In genomic region chr11:67062526-67063373, GRCh38 we compare ENCODE assay signal across 20 cellular contexts. TPM values are rescaled to one million over a fixed set of nuclear protein-coding genes. Genes with fewer than 3 reads are reported as not detected.
DNase-seq lines count a peak whose midpoint lies in the region; ATAC-seq, FAIRE-seq and TF ChIP-seq lines count a peak whose summit lies in the region.
"Had no signal": no experiment of that assay in that cellular context is flagged by ENCODE, and none has a peak within 500 bp of the region (broad histone marks: within the 10 kb centered on the region; RNA-seq: fewer than 3 reads in every experiment).

No MANE protein-coding gene starts in this region.

- H3K27ac ChIP-seq in HEK293 (ENCODE audit: extremely low read depth, low read depth, low read length) (no peak overlapping the region), RWPE2 (ENCODE audit: poor library complexity, severe bottlenecking) (peak overlapping the region; percentile 95), kidney (ENCODE audit: low read depth in 2 of 2, low read length in 2 of 2) (peak overlapping the region; percentile 71 to 77), upper lobe of right lung (no peak overlapping the region)
- H3K27ac ChIP-seq: adrenal gland, BLaER1, heart left ventricle, neutrophil, SJCRH30 had no signal

- ATAC-seq in RWPE2 (ENCODE audit: low read depth) (peak; percentile 89), upper lobe of right lung (peak; percentile 12), HG03565 (IDR thresholded peaks at IDR 0.05; ENCODE audit: unreplicated experiment) (no peak), HG03196 (IDR thresholded peaks at IDR 0.05; ENCODE audit: unreplicated experiment) (no peak)
- ATAC-seq in activated CD4-positive, CD25-positive, alpha-beta regulatory T cell treated with anti-CD3 and anti-CD28 coated beads, Interleukin-2, amount 50 U/mL, for 24 hours, result no peak
- ATAC-seq: heart left ventricle had no signal

- CTCF ChIA-PET in HEK293 (lab: Yijun Ruan, JAX), result interaction anchor here (0.6 to 1.9 kb wide), 5 partner anchors 9 to 200 kb away, joined by 3 to 5 read pairs (median 4); no protein-coding TSS in a partner anchor

- H3K27me3 ChIP-seq in RWPE2 (ENCODE audit: insufficient read depth, poor library complexity, severe bottlenecking), result no peaks in the 10 kb centered on the region
- H3K27me3 ChIP-seq in upper lobe of right lung, result no peaks in the 10 kb centered on the region
- H3K27me3 ChIP-seq: adrenal gland, BLaER1, SJCRH30 had no signal

- DNase-seq in RWPE2 (ENCODE audit: low spot score), result peak; percentile 95
- peak; percentile 89 for DNase-seq in kidney
- DNase-seq in upper lobe of right lung, result no peak
- DNase-seq: activated CD4-positive, alpha-beta T cell treated with anti-CD3 and anti-CD28 coated beads for 1 hour; adrenal gland; DMS79; heart left ventricle; midbrain; NCI-H510A; SJCRH30; stimulated activated CD4-positive, alpha-beta T cell treated with anti-CD3 and anti-CD28 coated beads, Interleukin-4, amount 100 ng/mL, for 1 hour; T-helper 9 cell had no signal

- no peak for FAIRE-seq in kidney (lab: Jason Lieb, UNC)
- FAIRE-seq: H1 had no signal

- no peak for TF ChIP-seq CTCF in HEK293 (tag by site-specific recombination; IDR thresholded peaks at IDR 0.05)
- TF ChIP-seq CTCF in RWPE2 (IDR thresholded peaks at IDR 0.05; ENCODE audit: poor library complexity, severe bottlenecking), result no peak
- no peak for TF ChIP-seq CTCF in kidney (IDR thresholded peaks at IDR 0.05; ENCODE audit: borderline replicate concordance, extremely low read depth, insufficient read depth)
- no peak for TF ChIP-seq CTCF in upper lobe of right lung (IDR thresholded peaks at IDR 0.05)

- H3K36me3 ChIP-seq in HEK293 (ENCODE audit: control insufficient read depth in 2 of 2, insufficient read depth in 1 of 2, low read length in 2 of 2), result no peaks in the 10 kb centered on the region
- peaks cover 35% of the 10 kb centered on the region for H3K36me3 ChIP-seq in RWPE2 (ENCODE audit: low read depth)
- no peaks in the 10 kb centered on the region for H3K36me3 ChIP-seq in kidney (ENCODE audit: control insufficient read depth in 1 of 2, insufficient read depth in 2 of 2, low read length in 2 of 2)
- no peaks in the 10 kb centered on the region for H3K36me3 ChIP-seq in upper lobe of right lung
- H3K36me3 ChIP-seq: adrenal gland, BLaER1, heart left ventricle, neutrophil, SJCRH30 had no signal

- no peak overlapping the region for H3K9ac ChIP-seq in kidney (ENCODE audit: low read length in 2 of 2)
- H3K9ac ChIP-seq: BLaER1 had no signal

- H3K4me1 ChIP-seq in HEK293 (ENCODE audit: control insufficient read depth, insufficient read depth, low read length), result no peaks in the 10 kb centered on the region
- peaks cover 27% of the 10 kb centered on the region for H3K4me1 ChIP-seq in RWPE2 (ENCODE audit: insufficient read depth, poor library complexity, severe bottlenecking)
- H3K4me1 ChIP-seq in kidney (ENCODE audit: control insufficient read depth in 1 of 2, insufficient read depth in 1 of 2, low read depth in 1 of 2, low read length in 2 of 2), result peaks cover 0 to 6% of the 10 kb centered on the region in 2 donors
- H3K4me1 ChIP-seq in upper lobe of right lung, result peaks cover under 1% of the 10 kb centered on the region
- H3K4me1 ChIP-seq: SJCRH30 had no signal

- POLR2A ChIA-PET in HEK293 (lab: Yijun Ruan, JAX), result no interaction called here

- H3K4me3 ChIP-seq in HEK293 (ENCODE audit: low read depth, low read length) (no peak overlapping the region), RWPE2 (ENCODE audit: severe bottlenecking) (no peak overlapping the region), kidney (ENCODE audit: low read length in 2 of 2) (no peak overlapping the region), upper lobe of right lung (no peak overlapping the region)
- H3K4me3 ChIP-seq: adrenal gland, BLaER1, heart left ventricle, SJCRH30 had no signal

- H3K9me3 ChIP-seq in HEK293 (ENCODE audit: control insufficient read depth, insufficient read depth, low read depth, low read length) (no peaks in the 10 kb centered on the region), RWPE2 (ENCODE audit: severe bottlenecking) (no peaks in the 10 kb centered on the region), kidney (ENCODE audit: control insufficient read depth in 1 of 2, low read length in 2 of 2) (no peaks in the 10 kb centered on the region), upper lobe of right lung (no peaks in the 10 kb centered on the region)
- H3K9me3 ChIP-seq: adrenal gland, BLaER1, heart left ventricle, neutrophil, SJCRH30 had no signal

- intact Hi-C loops in kidney (cut with DNase I), result no loop called here
- intact Hi-C loops in upper lobe of right lung (cut with DNase I), result no loop called here

TF ChIP-seq in HEK293, 187 proteins besides CTCF, POLR2A, EP300 and RAD21:
- TF ChIP-seq ZNF394 (tag by site-specific recombination; IDR thresholded peaks at IDR 0.05; ENCODE audit: borderline replicate concordance) (no peak), ZFP41 (tag by site-specific recombination; IDR thresholded peaks at IDR 0.05; ENCODE audit: borderline replicate concordance) (no peak), SP7 (tag by site-specific recombination; IDR thresholded peaks at IDR 0.05) (no peak), ZNF114 (tag by site-specific recombination; IDR thresholded peaks at IDR 0.05) (no peak), ZNF433 (tag by site-specific recombination; IDR thresholded peaks at IDR 0.05; ENCODE audit: low read depth) (no peak), ZNF121 (tag by site-specific recombination; IDR thresholded peaks at IDR 0.05) (peak; percentile 94)

RNA-seq across cellular contexts. Expression of gene RHOD, which starts 6.1 kb away (rescaled TPM):
- total RNA-seq in kidney (20.9 TPM), upper lobe of right lung (16.7 TPM)
- 50.2 TPM for polyA plus RNA-seq in kidney (ENCODE audit: insufficient read depth, low read depth, low replicate concordance)
- total RNA-seq: SJCRH30 had no signal

RNA-seq across cellular contexts. Expression of gene SYT12, which starts 39.8 kb away (rescaled TPM):
- total RNA-seq in kidney, result 4.2 TPM
- 0.13 TPM for polyA plus RNA-seq in kidney (ENCODE audit: insufficient read depth, low read depth, low replicate concordance)
- total RNA-seq in upper lobe of right lung, result not detected
- polyA plus RNA-seq: fibroblast of lung had no signal

RNA-seq across cellular contexts. Expression of gene KDM2A, which starts 56.3 kb away (rescaled TPM):
- total RNA-seq in kidney (82.6 TPM), upper lobe of right lung (79.5 TPM)
- 16.2 TPM for polyA plus RNA-seq in kidney (ENCODE audit: insufficient read depth, low read depth, low replicate concordance)

Comparison
In these comparisons a context has a peak if more than half of its experiments do, and no peak if none do; other contexts are left out.
1. H3K27ac ChIP-seq: peak in RWPE2 (single experiment) and kidney (2 of 2); none in HEK293 (single experiment) and upper lobe of right lung (single experiment).
2. ATAC-seq: peak in RWPE2 (single experiment) and upper lobe of right lung (single experiment); none in HG03565 (single experiment), HG03196 (single experiment) and activated CD4-positive, CD25-positive, alpha-beta regulatory T cell treated with anti-CD3 and anti-CD28 coated beads, Interleukin-2, amount 50 U/mL, for 24 hours (0 of 2).